8 cellular contexts compared by ENCODE assay signal in genomic region chr9:133421615-133422542, GRCh38. TPM values are rescaled to one million over a fixed set of nuclear protein-coding genes. Genes with fewer than 3 reads are reported as not detected.
DNase-seq lines count a peak whose midpoint lies in the region; ATAC-seq and TF ChIP-seq lines count a peak whose summit lies in the region.

ADAMTS13 (plus strand) TSS chr9:133422367; CDS start chr9:133422444, 77 bp downstream.

- POLR2A ChIA-PET in MCF 10A (lab: Yijun Ruan, JAX): no interaction called here

- peaks cover 27% of the 10 kb centered on the region for H3K27me3 Mint-ChIP-seq in MCF 10A (ENCODE audit: insufficient read depth, unreplicated experiment)

- intact Hi-C loops in MCF 10A (cut with micrococcal nuclease): no loop called here
- intact Hi-C loops in breast epithelium (cut with DNase I; ENCODE audit: low total_unique reads): loop anchor here (10.0 kb wide), 1 partner anchor 263 kb away; no protein-coding TSS in a partner anchor
- intact Hi-C loops in left colon (cut with DNase I, micrococcal nuclease): no loop called here

- CTCF ChIA-PET in MCF 10A (lab: Yijun Ruan, JAX): interaction anchor here (0.6 kb wide), 1 partner anchor 175 kb away, joined by 4 read pairs; no protein-coding TSS in a partner anchor

- H3K4me1 ChIP-seq in breast epithelium: peaks cover 0 to 2% of the 10 kb centered on the region in 2 donors

- no peak for TF ChIP-seq POLR2A in breast epithelium (IDR thresholded peaks at IDR 0.05)

- H3K4me3 Mint-ChIP-seq in MCF 10A (ENCODE audit: unreplicated experiment): no peak within 1 kb of the TSS

- H3K9me3 ChIP-seq in breast epithelium: no peaks in the 10 kb centered on the region

- no peaks in the 10 kb centered on the region for H3K36me3 Mint-ChIP-seq in MCF 10A (ENCODE audit: insufficient read depth, unreplicated experiment)

- no peak within 1 kb of the TSS for H3K27ac ChIP-seq in breast epithelium

- DNase-seq in MCF 10A (ENCODE audit: unreplicated experiment) (no peak), breast epithelium (ENCODE audit: low spot score in 2 of 2) (no peak), RPMI8226 (peak; percentile 49), glomerular visceral epithelial cell (ENCODE audit: extremely low spot score) (peak; percentile 38), superior temporal gyrus (ENCODE audit: extremely low spot score) (peak; percentile 19), HuH-7.5 (ENCODE audit: low spot score) (no peak), dedifferentiated amniotic fluid mesenchymal stem cell (ENCODE audit: extremely low spot score) (no peak), left colon (no peak)

- H3K4me3 ChIP-seq in breast epithelium: no peak within 1 kb of the TSS

- no peak for TF ChIP-seq CTCF in MCF 10A (IDR thresholded peaks at IDR 0.05; ENCODE audit: unreplicated experiment)
- no peak for TF ChIP-seq CTCF in breast epithelium (IDR thresholded peaks at IDR 0.05)

- peaks cover 7% of the 10 kb centered on the region for H3K4me1 Mint-ChIP-seq in MCF 10A (ENCODE audit: insufficient read depth, unreplicated experiment)

- H3K27ac Mint-ChIP-seq in MCF 10A (ENCODE audit: low read depth, unreplicated experiment): peak within 1 kb of the TSS; percentile 31

- no TSS peak for BruUV-seq in MCF 10A (replicated peaks; lab: Mats Ljungman, UMichigan)

- no peak for ATAC-seq in left colon

- no peaks in the 10 kb centered on the region for H3K36me3 ChIP-seq in breast epithelium

- H3K27me3 ChIP-seq in breast epithelium: no peaks in the 10 kb centered on the region

- H3K9me3 Mint-ChIP-seq in MCF 10A (ENCODE audit: unreplicated experiment): no peaks in the 10 kb centered on the region

RNA-seq across cellular contexts. Expression of gene ADAMTS13, which starts in this region (rescaled TPM):
- total RNA-seq in MCF 10A (2022) (4.1 and 6.1 TPM in 2 replicates), breast epithelium (1 to 10 TPM in 1 of 3 donors, under 1 TPM in 2; 0.88 to 2.9 (median 0.96) TPM), left colon (1 to 10 TPM; 3.0 to 4.4 TPM)

Comparison
In these comparisons a context has a peak if more than half of its experiments do, and no peak if none do; other contexts are left out.
1. DNase-seq: peak in RPMI8226 (single experiment), glomerular visceral epithelial cell (single experiment) and superior temporal gyrus (single experiment); none in MCF 10A (single experiment), breast epithelium (0 of 2), HuH-7.5 (single experiment), dedifferentiated amniotic fluid mesenchymal stem cell (single experiment) and left colon (0 of 2).